In genomic region chr2:23549051-23549450, GRCh38 we compare ENCODE assay signal across 1 cellular context.
TF ChIP-seq lines count a peak whose summit lies in the region.

No MANE protein-coding gene starts in this region.

TF ChIP-seq in H1, 55 proteins besides CTCF, POLR2A, EP300 and RAD21 (continued from another document):
- TF ChIP-seq SUZ12 (IDR thresholded peaks at IDR 0.05; ENCODE audit: low read length), result no peak
- no peak for TF ChIP-seq KDM4A (IDR thresholded peaks at IDR 0.05; ENCODE audit: low read depth, low read length, severe bottlenecking)
- TF ChIP-seq SRF (IDR thresholded peaks at IDR 0.05; ENCODE audit: low read depth, low read length), result no peak
- no peak for TF ChIP-seq BRCA1 (IDR thresholded peaks at IDR 0.05; ENCODE audit: low read depth, low read length)
- no peak for TF ChIP-seq ASH2L (IDR thresholded peaks at IDR 0.05; ENCODE audit: low read length)
- no peak for TF ChIP-seq TAF1 (IDR thresholded peaks at IDR 0.05; ENCODE audit: low read depth, low read length)
- no peak for TF ChIP-seq HDAC6 (IDR thresholded peaks at IDR 0.05; ENCODE audit: low read depth, low read length)
